ENCODE assay signal across 13 cellular contexts in genomic region chr12:98401427-98401826, GRCh38.
DNase-seq lines count a peak whose midpoint lies in the region; ATAC-seq and TF ChIP-seq lines count a peak whose summit lies in the region.
"Had no signal": no experiment of that assay in that cellular context is flagged by ENCODE, and none has a peak within 500 bp of the region (broad histone marks: within the 10 kb centered on the region; RNA-seq: fewer than 3 reads in every experiment).

No MANE protein-coding gene starts in this region.

- H3K4me3 Mint-ChIP-seq in glutamatergic neuron (ENCODE audit: unreplicated experiment), result no peak overlapping the region
- H3K4me3 Mint-ChIP-seq: activated B cell treated with CpG ODN at 0.5 μM for 24 hours, naive B cell had no signal

- H3K36me3 Mint-ChIP-seq in glutamatergic neuron (ENCODE audit: unreplicated experiment), result no peaks in the 10 kb centered on the region

- H3K27me3 Mint-ChIP-seq in glutamatergic neuron (ENCODE audit: unreplicated experiment), result no peaks in the 10 kb centered on the region
- H3K27me3 Mint-ChIP-seq: activated B cell treated with CpG ODN at 0.5 μM for 24 hours had no signal

- ATAC-seq in GM21619 (IDR thresholded peaks at IDR 0.05; ENCODE audit: unreplicated experiment) (peak; percentile 25), GM21515 (IDR thresholded peaks at IDR 0.05; ENCODE audit: unreplicated experiment) (no peak), HG02885 (IDR thresholded peaks at IDR 0.05; ENCODE audit: poor library complexity, unreplicated experiment) (no peak)
- ATAC-seq: Right ventricle myocardium inferior had no signal

- peaks cover 20% of the 10 kb centered on the region for H3K4me1 Mint-ChIP-seq in glutamatergic neuron (ENCODE audit: low read depth, unreplicated experiment)

- no peak for TF ChIP-seq CTCF in glutamatergic neuron (IDR thresholded peaks at IDR 0.05; ENCODE audit: partially characterized antibody, unreplicated experiment)

- in situ Hi-C loops in Caki2 (cut with HindIII; ENCODE audit: low pct_unique_long_range_greater_than_20kb, low sequenced_read_pairs), result no loop called here

- no peak overlapping the region for H3K27ac Mint-ChIP-seq in glutamatergic neuron (ENCODE audit: unreplicated experiment)
- H3K27ac Mint-ChIP-seq: activated B cell treated with CpG ODN at 0.5 μM for 24 hours had no signal

- H3K9me3 Mint-ChIP-seq in glutamatergic neuron (ENCODE audit: unreplicated experiment), result no peaks in the 10 kb centered on the region
- H3K9me3 Mint-ChIP-seq: activated B cell treated with CpG ODN at 0.5 μM for 24 hours, naive B cell had no signal

- DNase-seq in Caki2 (ENCODE audit: low read depth) (peak; percentile 96), NAMALWA (ENCODE audit: low spot score) (peak; percentile 29), glutamatergic neuron (peak; percentile 82), NCI-H2029 (lab: John Stamatoyannopoulos, UW) (no peak)
- DNase-seq in effector CD4-positive, alpha-beta T cell, result no peak
- DNase-seq: activated B cell treated with CpG ODN at 0.5 μM for 24 hours, naive B cell, NCI-H2107, spleen had no signal

Comparison
In these comparisons a context has a peak if more than half of its experiments do, and no peak if none do; other contexts are left out.
1. DNase-seq: peak in Caki2 (single experiment), NAMALWA (single experiment) and glutamatergic neuron (single experiment); none in effector CD4-positive, alpha-beta T cell (single experiment) and NCI-H2029 (single experiment).